ENCODE assay signal across 1 cellular context in the genomic region with DNA sequence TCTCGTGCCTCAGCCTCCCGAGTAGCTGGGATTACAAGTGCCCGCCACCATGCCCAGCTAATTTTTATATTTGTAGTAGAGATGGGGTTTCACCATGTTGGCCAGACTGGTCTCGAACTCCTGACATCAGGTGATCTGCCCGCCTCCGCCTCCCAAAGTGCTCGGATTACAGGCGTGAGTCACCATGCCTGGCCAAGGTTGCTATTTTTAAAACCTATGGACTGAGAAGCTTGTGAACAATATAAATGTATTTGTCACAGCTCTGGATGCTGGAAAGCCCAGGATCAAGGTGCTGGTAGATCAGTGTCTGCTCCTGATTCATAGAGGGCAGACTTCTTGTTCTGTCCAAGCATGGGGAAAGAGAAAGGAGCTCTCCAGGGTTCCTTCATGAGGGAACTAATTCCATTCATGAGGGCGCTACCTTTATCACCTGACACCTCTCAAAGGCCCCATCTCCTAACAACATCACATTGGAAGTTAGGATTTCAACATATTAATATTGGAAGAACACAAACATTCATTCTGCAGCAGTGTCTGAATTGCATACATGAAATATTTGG.
TF ChIP-seq lines count a peak whose summit lies in the region.

No MANE protein-coding gene starts in this region.

TF ChIP-seq in K562, 482 proteins besides CTCF, POLR2A, EP300 and RAD21:
- TF ChIP-seq ELF1 (tag; IDR thresholded peaks at IDR 0.05): no peak
- TF ChIP-seq CBX8 (IDR thresholded peaks at IDR 0.05; ENCODE audit: borderline replicate concordance, extremely low read depth, low read depth, low read length, poor library complexity, severe bottlenecking): no peak
- TF ChIP-seq, protein P1, sequence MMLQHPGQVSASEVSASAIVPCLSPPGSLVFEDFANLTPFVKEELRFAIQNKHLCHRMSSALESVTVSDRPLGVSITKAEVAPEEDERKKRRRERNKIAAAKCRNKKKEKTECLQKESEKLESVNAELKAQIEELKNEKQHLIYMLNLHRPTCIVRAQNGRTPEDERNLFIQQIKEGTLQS (IDR thresholded peaks at IDR 0.05): peak; percentile 50; the same call in 1 of the 2 replicates
- TF ChIP-seq, protein P1 (CRISPR knock-in tag; conservative IDR thresholded peaks at IDR 0.05): no peak
- TF ChIP-seq, protein P2, sequence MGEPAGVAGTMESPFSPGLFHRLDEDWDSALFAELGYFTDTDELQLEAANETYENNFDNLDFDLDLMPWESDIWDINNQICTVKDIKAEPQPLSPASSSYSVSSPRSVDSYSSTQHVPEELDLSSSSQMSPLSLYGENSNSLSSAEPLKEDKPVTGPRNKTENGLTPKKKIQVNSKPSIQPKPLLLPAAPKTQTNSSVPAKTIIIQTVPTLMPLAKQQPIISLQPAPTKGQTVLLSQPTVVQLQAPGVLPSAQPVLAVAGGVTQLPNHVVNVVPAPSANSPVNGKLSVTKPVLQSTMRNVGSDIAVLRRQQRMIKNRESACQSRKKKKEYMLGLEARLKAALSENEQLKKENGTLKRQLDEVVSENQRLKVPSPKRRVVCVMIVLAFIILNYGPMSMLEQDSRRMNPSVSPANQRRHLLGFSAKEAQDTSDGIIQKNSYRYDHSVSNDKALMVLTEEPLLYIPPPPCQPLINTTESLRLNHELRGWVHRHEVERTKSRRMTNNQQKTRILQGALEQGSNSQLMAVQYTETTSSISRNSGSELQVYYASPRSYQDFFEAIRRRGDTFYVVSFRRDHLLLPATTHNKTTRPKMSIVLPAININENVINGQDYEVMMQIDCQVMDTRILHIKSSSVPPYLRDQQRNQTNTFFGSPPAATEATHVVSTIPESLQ (CRISPR knock-in tag; IDR thresholded peaks at IDR 0.05): no peak
- TF ChIP-seq, protein P3, sequence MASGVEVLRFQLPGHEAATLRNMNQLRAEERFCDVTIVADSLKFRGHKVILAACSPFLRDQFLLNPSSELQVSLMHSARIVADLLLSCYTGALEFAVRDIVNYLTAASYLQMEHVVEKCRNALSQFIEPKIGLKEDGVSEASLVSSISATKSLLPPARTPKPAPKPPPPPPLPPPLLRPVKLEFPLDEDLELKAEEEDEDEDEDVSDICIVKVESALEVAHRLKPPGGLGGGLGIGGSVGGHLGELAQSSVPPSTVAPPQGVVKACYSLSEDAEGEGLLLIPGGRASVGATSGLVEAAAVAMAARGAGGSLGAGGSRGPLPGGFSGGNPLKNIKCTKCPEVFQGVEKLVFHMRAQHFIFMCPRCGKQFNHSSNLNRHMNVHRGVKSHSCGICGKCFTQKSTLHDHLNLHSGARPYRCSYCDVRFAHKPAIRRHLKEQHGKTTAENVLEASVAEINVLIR (CRISPR knock-in tag; IDR thresholded peaks at IDR 0.05): no peak
- no peak for TF ChIP-seq TCF7L2 (IDR thresholded peaks at IDR 0.05; ENCODE audit: low read depth, low read length)
- TF ChIP-seq JUND (IDR thresholded peaks at IDR 0.05; ENCODE audit: borderline replicate concordance, low read depth, low read length): no peak; the same call in 1 of the 2 replicates
- TF ChIP-seq JUND (tag; IDR thresholded peaks at IDR 0.05; ENCODE audit: borderline replicate concordance, low read depth, low read length): no peak; the same call in 2 of the 3 replicates
- TF ChIP-seq PHF8 (IDR thresholded peaks at IDR 0.05; ENCODE audit: borderline replicate concordance, low read length): no peak
- 0 out of 2 replicates have a peak, but pooled peaks have one; percentile 12 for TF ChIP-seq EGR1 (conservative IDR thresholded peaks at IDR 0.05)
- no peak for TF ChIP-seq KLF10 (CRISPR knock-in tag; IDR thresholded peaks at IDR 0.05)
- TF ChIP-seq IFI16 (CRISPR knock-in tag; IDR thresholded peaks at IDR 0.05): no peak
- TF ChIP-seq C11orf30 (IDR thresholded peaks at IDR 0.05; ENCODE audit: low read depth): no peak
- TF ChIP-seq CHD4 (IDR thresholded peaks at IDR 0.05; ENCODE audit: insufficient read depth, insufficient replicate concordance, low read depth, low read length, poor library complexity, severe bottlenecking): no peak
- TF ChIP-seq ADNP (tag; IDR thresholded peaks at IDR 0.05): no peak
- 0 out of 2 replicates have a peak, but pooled peaks have one; percentile 41 for TF ChIP-seq MEF2D (tag; conservative IDR thresholded peaks at IDR 0.05; ENCODE audit: low read depth)
- TF ChIP-seq FOSL1 (tag; conservative IDR thresholded peaks at IDR 0.05): peak; percentile 49
- TF ChIP-seq DDX20 (tag; IDR thresholded peaks at IDR 0.05; ENCODE audit: low read depth): no peak
- TF ChIP-seq HMG20B (CRISPR knock-in tag; IDR thresholded peaks at IDR 0.05): no peak
- TF ChIP-seq JUN (IDR thresholded peaks at IDR 0.05; ENCODE audit: borderline replicate concordance, low read depth, low read length): no peak
- no peak for TF ChIP-seq JUN (CRISPR knock-in tag; IDR thresholded peaks at IDR 0.05; ENCODE audit: borderline replicate concordance)
- no peak for TF ChIP-seq RNF2 (IDR thresholded peaks at IDR 0.05)
- TF ChIP-seq, protein P4, sequence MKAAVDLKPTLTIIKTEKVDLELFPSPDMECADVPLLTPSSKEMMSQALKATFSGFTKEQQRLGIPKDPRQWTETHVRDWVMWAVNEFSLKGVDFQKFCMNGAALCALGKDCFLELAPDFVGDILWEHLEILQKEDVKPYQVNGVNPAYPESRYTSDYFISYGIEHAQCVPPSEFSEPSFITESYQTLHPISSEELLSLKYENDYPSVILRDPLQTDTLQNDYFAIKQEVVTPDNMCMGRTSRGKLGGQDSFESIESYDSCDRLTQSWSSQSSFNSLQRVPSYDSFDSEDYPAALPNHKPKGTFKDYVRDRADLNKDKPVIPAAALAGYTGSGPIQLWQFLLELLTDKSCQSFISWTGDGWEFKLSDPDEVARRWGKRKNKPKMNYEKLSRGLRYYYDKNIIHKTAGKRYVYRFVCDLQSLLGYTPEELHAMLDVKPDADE (conservative IDR thresholded peaks at IDR 0.05; ENCODE audit: control insufficient read depth, low read depth, low read length): no peak
- TF ChIP-seq BHLHE40 (IDR thresholded peaks at IDR 0.05; ENCODE audit: low read length): no peak
- TF ChIP-seq ZNF76 (CRISPR knock-in tag; IDR thresholded peaks at IDR 0.05; ENCODE audit: borderline replicate concordance): no peak
- TF ChIP-seq PCBP1 (IDR thresholded peaks at IDR 0.05; ENCODE audit: low read depth, low read length, poor library complexity, severe bottlenecking): no peak
- TF ChIP-seq ARID1B (IDR thresholded peaks at IDR 0.05): 0 out of 2 replicates have a peak, but pooled peaks have one; percentile 9
- no peak for TF ChIP-seq POU5F1 (IDR thresholded peaks at IDR 0.05; ENCODE audit: borderline replicate concordance, low read depth, low read length, partially characterized antibody)
- TF ChIP-seq ETV5 (CRISPR knock-in tag; IDR thresholded peaks at IDR 0.05; ENCODE audit: low read depth): no peak
